Comparison of ENCODE assay signal across 1 cellular context in the genomic region with DNA sequence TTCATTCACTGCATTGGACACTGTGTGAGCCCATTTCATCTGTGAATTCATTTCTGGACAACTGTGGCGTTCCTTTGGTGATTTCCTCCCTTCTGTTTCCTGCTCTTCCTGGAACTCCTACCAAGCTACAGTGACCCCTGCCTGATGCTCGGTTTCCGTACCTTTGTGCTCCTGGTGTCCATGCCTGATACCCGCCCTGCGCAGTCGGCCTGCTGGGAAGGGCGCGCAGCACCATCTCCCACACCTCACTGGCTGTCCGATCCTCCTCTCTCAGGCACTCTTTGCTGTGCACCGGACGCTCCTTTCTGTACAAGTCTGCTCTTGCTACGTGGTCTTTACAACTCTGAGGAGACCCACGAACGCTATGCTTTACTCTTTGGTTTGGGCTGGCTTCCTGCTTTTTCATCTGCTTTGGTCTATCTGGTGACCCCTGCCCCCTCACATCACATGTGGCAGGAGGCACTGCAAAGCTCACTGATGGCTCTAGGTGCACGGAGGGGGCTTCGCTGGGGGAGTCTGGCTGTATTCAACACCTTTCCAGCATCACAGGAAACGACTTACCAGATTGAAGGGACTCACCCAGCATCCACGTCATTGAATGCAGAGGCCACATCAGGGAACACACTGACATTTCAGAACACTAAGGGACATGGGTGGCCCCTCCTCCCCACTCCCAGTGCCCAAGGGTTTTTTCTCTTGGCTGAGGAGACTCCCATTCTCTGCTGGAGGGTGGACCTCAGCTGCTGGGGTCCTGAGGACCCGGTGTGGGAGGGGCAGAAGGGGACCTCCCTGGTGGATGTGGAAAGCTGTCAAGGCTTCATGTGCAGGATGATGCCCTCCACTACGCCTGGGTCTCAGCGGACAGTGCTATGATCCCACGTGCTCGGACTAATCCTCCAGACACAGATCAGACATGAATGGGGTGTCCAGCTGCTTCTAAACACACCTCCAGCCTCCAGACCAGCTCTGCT.
TF ChIP-seq lines count a peak whose summit lies in the region.

No MANE protein-coding gene starts in this region.

TF ChIP-seq in WTC11, 78 proteins besides CTCF, POLR2A, EP300 and RAD21:
- 0 out of 2 replicates have a peak, but pooled peaks have one; percentile 38 for TF ChIP-seq ARID4B (CRISPR knock-in tag; IDR thresholded peaks at IDR 0.05; ENCODE audit: borderline replicate concordance)
- TF ChIP-seq GRHL2 (CRISPR knock-in tag; IDR thresholded peaks at IDR 0.05; ENCODE audit: insufficient replicate concordance, severe bottlenecking): no peak
- TF ChIP-seq, protein P1, sequence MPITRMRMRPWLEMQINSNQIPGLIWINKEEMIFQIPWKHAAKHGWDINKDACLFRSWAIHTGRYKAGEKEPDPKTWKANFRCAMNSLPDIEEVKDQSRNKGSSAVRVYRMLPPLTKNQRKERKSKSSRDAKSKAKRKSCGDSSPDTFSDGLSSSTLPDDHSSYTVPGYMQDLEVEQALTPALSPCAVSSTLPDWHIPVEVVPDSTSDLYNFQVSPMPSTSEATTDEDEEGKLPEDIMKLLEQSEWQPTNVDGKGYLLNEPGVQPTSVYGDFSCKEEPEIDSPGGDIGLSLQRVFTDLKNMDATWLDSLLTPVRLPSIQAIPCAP (CRISPR knock-in tag; IDR thresholded peaks at IDR 0.05): no peak
- no peak for TF ChIP-seq MXD4 (CRISPR knock-in tag; IDR thresholded peaks at IDR 0.05; ENCODE audit: borderline replicate concordance)
- TF ChIP-seq, protein P2, sequence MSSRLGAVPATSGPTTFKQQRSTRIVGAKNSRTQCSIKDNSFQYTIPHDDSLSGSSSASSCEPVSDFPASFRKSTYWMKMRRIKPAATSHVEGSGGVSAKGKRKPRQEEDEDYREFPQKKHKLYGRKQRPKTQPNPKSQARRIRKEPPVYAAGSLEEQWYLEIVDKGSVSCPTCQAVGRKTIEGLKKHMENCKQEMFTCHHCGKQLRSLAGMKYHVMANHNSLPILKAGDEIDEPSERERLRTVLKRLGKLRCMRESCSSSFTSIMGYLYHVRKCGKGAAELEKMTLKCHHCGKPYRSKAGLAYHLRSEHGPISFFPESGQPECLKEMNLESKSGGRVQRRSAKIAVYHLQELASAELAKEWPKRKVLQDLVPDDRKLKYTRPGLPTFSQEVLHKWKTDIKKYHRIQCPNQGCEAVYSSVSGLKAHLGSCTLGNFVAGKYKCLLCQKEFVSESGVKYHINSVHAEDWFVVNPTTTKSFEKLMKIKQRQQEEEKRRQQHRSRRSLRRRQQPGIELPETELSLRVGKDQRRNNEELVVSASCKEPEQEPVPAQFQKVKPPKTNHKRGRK (CRISPR knock-in tag; IDR thresholded peaks at IDR 0.05; ENCODE audit: borderline replicate concordance): no peak
- TF ChIP-seq JUN (CRISPR knock-in tag; IDR thresholded peaks at IDR 0.05): no peak
- no peak for TF ChIP-seq ZNF416 (CRISPR knock-in tag; IDR thresholded peaks at IDR 0.05)
- no peak for TF ChIP-seq FOXP1 (CRISPR knock-in tag; IDR thresholded peaks at IDR 0.05; ENCODE audit: borderline replicate concordance)
- TF ChIP-seq ZNF396 (CRISPR knock-in tag; IDR thresholded peaks at IDR 0.05; ENCODE audit: borderline replicate concordance): no peak
TF ChIP-seq in WTC11: peak in this region for 1.
